In the genomic region with DNA sequence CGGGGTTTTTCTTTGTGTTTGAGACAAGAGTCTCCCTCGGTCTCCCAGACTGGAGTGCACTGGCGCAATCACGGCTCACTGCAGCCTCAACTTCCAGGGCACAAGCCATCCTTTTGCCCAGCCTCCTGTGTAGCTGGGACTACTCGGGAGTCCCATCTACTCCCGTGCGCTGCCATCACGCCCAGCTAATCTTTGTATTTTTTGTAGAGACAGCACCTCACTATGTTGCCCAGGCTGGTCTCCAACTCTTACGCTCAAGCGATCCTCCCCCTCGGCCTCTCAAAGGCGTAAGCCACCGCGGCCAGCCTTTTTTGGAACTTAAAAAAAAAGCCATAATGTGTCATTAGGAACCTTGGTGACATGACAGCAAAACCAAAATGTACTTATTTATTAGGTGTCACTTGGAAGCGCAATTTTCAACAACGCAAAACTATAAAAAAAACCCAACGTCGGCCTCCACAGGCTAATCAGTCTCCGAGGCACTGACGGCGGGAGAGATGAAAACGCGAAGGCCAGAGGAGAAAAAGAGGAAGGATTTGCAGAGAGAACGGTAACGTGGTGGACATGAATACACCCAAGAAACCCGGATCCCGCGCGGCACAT, we compare ENCODE assay signal across 8 cellular contexts. TPM values are rescaled to one million over a fixed set of nuclear protein-coding genes. Genes with fewer than 3 reads are reported as not detected.
DNase-seq lines count a peak whose midpoint lies in the region; ATAC-seq, FAIRE-seq and TF ChIP-seq lines count a peak whose summit lies in the region.

No MANE protein-coding gene starts in this region.

- intact Hi-C loops in pancreas (cut with DNase I) = no loop called here

- DNase-seq in MM.1S (no peak), foreskin keratinocyte (no peak), pancreas (peak in 5 of 6 donors; percentile 23 to 67 (median 35)), GM20000 (ENCODE audit: low spot score) (no peak), NCI-H1105 treated with DMSO at 0.1 percent for 48 hours (lab: John Stamatoyannopoulos, UW) (no peak)
- DNase-seq in activated T-cell treated with anti-CD3 and anti-CD28 coated beads, Interleukin-2, amount 50 U/mL, for 72 hours = peak; percentile 22 to 27

- H3K27me3 ChIP-seq in MM.1S (replicated peaks; ENCODE audit: insufficient read depth, low read length) (no peaks in the 10 kb centered on the region), foreskin keratinocyte (no peaks in the 10 kb centered on the region), pancreas (no peaks in the 10 kb centered on the region)

- peak overlapping the region; percentile 96 for H3K27ac Mint-ChIP-seq in activated T-cell treated with anti-CD3 and anti-CD28 coated beads, Interleukin-2, amount 50 U/mL, for 72 hours

- H3K36me3 ChIP-seq in MM.1S (replicated peaks; ENCODE audit: insufficient read depth, low read length) = no peaks in the 10 kb centered on the region
- no peaks in the 10 kb centered on the region for H3K36me3 ChIP-seq in pancreas

- FAIRE-seq in pancreas (lab: Jason Lieb, UNC) = no peak

- peak overlapping the region; percentile 97 to 99 for H3K4me3 Mint-ChIP-seq in activated T-cell treated with anti-CD3 and anti-CD28 coated beads, Interleukin-2, amount 50 U/mL, for 72 hours

- peaks cover 6% of the 10 kb centered on the region; the same call in 1 of the 2 replicates for H3K4me1 ChIP-seq in MM.1S (ENCODE audit: low read length)
- H3K4me1 ChIP-seq in foreskin keratinocyte = peaks cover 26% of the 10 kb centered on the region
- H3K4me1 ChIP-seq in pancreas = peaks cover 3 to 30% (median 22%) of the 10 kb centered on the region in 3 donors

- peaks cover 16 to 33% of the 10 kb centered on the region in 2 donors for H3K36me3 Mint-ChIP-seq in activated T-cell treated with anti-CD3 and anti-CD28 coated beads, Interleukin-2, amount 50 U/mL, for 72 hours (ENCODE audit: insufficient read depth in 2 of 2)

- no peak for ATAC-seq in activated T-cell treated with anti-CD3 and anti-CD28 coated beads, Interleukin-2, amount 50 U/mL, for 72 hours (replicated peaks in 1 of 2)
- no peak for ATAC-seq in foreskin keratinocyte
- ATAC-seq in pancreas = peak in 2 of 4 donors; percentile 2 to 4
- no peak for ATAC-seq in GM19455 (IDR thresholded peaks at IDR 0.05; ENCODE audit: unreplicated experiment)

- H3F3A ChIP-seq in MM.1S (ENCODE audit: insufficient read depth, low read length) = peaks cover 18% of the 10 kb centered on the region; the same call in 1 of the 2 replicates

- no peaks in the 10 kb centered on the region for H3K9me2 ChIP-seq in MM.1S (replicated peaks; ENCODE audit: insufficient read depth, low read length)

- 9 to 11% methylated on average over 29 of the region's 29 CpGs for WGBS in pancreas, 2 donors

- H3K9me3 Mint-ChIP-seq in activated T-cell treated with anti-CD3 and anti-CD28 coated beads, Interleukin-2, amount 50 U/mL, for 72 hours = no peaks in the 10 kb centered on the region

- no peaks in the 10 kb centered on the region for H3K27me3 Mint-ChIP-seq in activated T-cell treated with anti-CD3 and anti-CD28 coated beads, Interleukin-2, amount 50 U/mL, for 72 hours (ENCODE audit: low read depth)

- H3K9ac ChIP-seq in MM.1S (ENCODE audit: low read length) = peak overlapping the region; percentile 99

- no peak for TF ChIP-seq CTCF in C4-2B (conservative IDR thresholded peaks at IDR 0.05)
- no peak for TF ChIP-seq CTCF in MM.1S (IDR thresholded peaks at IDR 0.05; ENCODE audit: low read length)
- TF ChIP-seq CTCF in foreskin keratinocyte (conservative IDR thresholded peaks at IDR 0.05) = no peak
- TF ChIP-seq CTCF in pancreas (IDR thresholded peaks at IDR 0.05) = no peak
- TF ChIP-seq CTCF in GM20000 (IDR thresholded peaks at IDR 0.05; ENCODE audit: extremely low read depth, missing control alignments) = no peak

- H3K4me2 ChIP-seq in MM.1S (ENCODE audit: low read depth, low read length) = peak overlapping the region; percentile 74

- H2AFZ ChIP-seq in MM.1S (ENCODE audit: low read length) = peak overlapping the region; percentile 69

- H4K20me1 ChIP-seq in MM.1S (ENCODE audit: insufficient read depth, low read length) = peaks cover 31% of the 10 kb centered on the region

- H3K4me1 Mint-ChIP-seq in activated T-cell treated with anti-CD3 and anti-CD28 coated beads, Interleukin-2, amount 50 U/mL, for 72 hours (ENCODE audit: low read depth) = peaks cover 49% of the 10 kb centered on the region

- H3K79me2 ChIP-seq in MM.1S (ENCODE audit: low read length) = peaks cover 41% of the 10 kb centered on the region

- H3K27ac ChIP-seq in C4-2B = peak overlapping the region; percentile 99
- peak overlapping the region; percentile 88 for H3K27ac ChIP-seq in MM.1S (ENCODE audit: low read length)
- peak overlapping the region; percentile 96 for H3K27ac ChIP-seq in foreskin keratinocyte
- peak overlapping the region; percentile 90 to 99 (median 97) for H3K27ac ChIP-seq in pancreas

- H3K9me3 ChIP-seq in MM.1S (replicated peaks; ENCODE audit: insufficient read depth, low read length) (no peaks in the 10 kb centered on the region), pancreas (no peaks in the 10 kb centered on the region)

- peak overlapping the region; percentile 97 for H3K4me3 ChIP-seq in MM.1S (ENCODE audit: low read length)
- peak overlapping the region; percentile 56 to 98 (median 75) for H3K4me3 ChIP-seq in pancreas

RNA-seq across cellular contexts. Expression of a gene that starts 0.9 kb away (rescaled TPM):
- total RNA-seq in activated T-cell treated with anti-CD3 and anti-CD28 coated beads, Interleukin-2, amount 50 U/mL, for 72 hours = 100 to 1,000 TPM; 139 to 150 TPM
- total RNA-seq in foreskin keratinocyte (74.5 and 112 TPM in 2 replicates), pancreas (10 to 100 TPM; 23.1 to 53.6 (median 28.7) TPM)
- polyA plus RNA-seq in foreskin keratinocyte (175 and 222 TPM in 2 replicates), pancreas (10 to 100 TPM; 72.3 to 95.3 TPM)

RNA-seq across cellular contexts. Expression of a gene that starts 1.8 kb away (rescaled TPM):
- 1 to 10 TPM; 1.9 to 2.7 TPM for total RNA-seq in activated T-cell treated with anti-CD3 and anti-CD28 coated beads, Interleukin-2, amount 50 U/mL, for 72 hours
- total RNA-seq in foreskin keratinocyte (1.3 and 1.8 TPM in 2 replicates), pancreas (10 to 100 TPM; 19.4 to 47.5 (median 27.8) TPM)
- polyA plus RNA-seq in foreskin keratinocyte (0.75 and 1.1 TPM in 2 replicates), pancreas (10 to 100 TPM; 11.9 to 14.2 TPM)

Comparison
In these comparisons a context has a peak if more than half of its experiments do, and no peak if none do; other contexts are left out.
1. DNase-seq: peak in activated T-cell treated with anti-CD3 and anti-CD28 coated beads, Interleukin-2, amount 50 U/mL, for 72 hours (2 of 2) and pancreas (5 of 6); none in MM.1S (single experiment), foreskin keratinocyte (0 of 2), GM20000 (single experiment) and NCI-H1105 treated with DMSO at 0.1 percent for 48 hours (single experiment).
2. Peak in every context shown above with its lines, with median percentiles within 50 percentile points of each other: H3K27ac ChIP-seq.